In the genomic region with DNA sequence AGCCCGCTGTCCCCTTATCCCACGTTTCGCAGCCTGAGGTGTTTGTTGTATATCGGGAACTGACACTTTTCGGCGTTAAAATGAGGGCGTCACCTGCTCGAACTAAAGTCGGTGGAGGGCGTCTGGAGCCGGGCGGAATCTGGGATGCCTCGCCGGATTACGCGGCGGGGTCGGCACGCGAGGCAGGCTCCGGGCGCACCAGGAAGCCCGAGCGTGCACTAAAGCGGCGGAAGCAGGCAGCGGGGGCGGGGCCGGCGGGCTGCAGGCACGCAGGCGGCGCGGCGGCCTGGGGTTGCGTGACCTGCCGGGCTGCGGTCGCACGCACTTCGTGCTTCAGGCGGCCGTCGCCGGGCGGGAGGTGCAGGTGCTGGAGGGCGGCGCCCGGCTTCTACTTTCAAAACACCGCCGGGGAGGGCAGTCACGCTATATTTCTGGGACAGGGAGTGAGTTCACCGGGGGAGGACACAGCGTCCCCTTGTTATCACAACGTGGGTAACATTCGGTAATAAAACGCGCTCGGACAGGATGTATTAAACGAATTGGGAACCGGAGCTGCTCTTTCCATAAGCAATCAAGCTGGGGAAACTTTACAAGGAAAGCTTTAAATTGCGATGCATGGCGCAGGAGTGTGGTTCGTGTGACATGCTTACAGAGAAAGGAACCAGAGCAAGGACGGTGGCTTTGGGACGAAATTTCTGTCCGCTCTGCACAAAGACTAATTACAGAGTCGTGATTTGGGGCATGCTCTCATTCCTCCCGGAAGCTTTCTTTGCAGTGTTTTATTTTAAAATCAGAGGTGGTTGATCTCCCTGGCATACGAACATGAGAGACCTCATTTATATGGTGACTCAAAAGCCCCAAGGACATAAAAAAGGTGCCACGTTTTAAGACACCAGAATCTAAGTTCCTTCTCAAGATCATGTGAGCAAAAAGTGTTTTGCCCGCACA, we compare ENCODE assay signal across 1 cellular context.
TF ChIP-seq lines count a peak whose summit lies in the region.

No MANE protein-coding gene starts in this region.

TF ChIP-seq in A549, 52 proteins besides CTCF, POLR2A, EP300 and RAD21 (continued from another document):
- TF ChIP-seq, protein P1, sequence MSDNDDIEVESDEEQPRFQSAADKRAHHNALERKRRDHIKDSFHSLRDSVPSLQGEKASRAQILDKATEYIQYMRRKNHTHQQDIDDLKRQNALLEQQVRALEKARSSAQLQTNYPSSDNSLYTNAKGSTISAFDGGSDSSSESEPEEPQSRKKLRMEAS (IDR thresholded peaks at IDR 0.05) = peak; percentile 98
- TF ChIP-seq GATA3 (IDR thresholded peaks at IDR 0.05; ENCODE audit: borderline replicate concordance) (peak; percentile 55; the same call in 1 of the 2 replicates), CHD2 (IDR thresholded peaks at IDR 0.05; ENCODE audit: low read length, partially characterized antibody) (peak; percentile 66), NFE2L2 (conservative IDR thresholded peaks at IDR 0.05; ENCODE audit: low read length) (peak; percentile 36; the same call in 1 of the 2 replicates), CEBPB (IDR thresholded peaks at IDR 0.05) (peak in 1 of 2 experiments; percentile 5; a peak in 1 of 4 replicates), NR3C1 (IDR thresholded peaks at IDR 0.05) (no peak), HEYL (CRISPR knock-in tag; IDR thresholded peaks at IDR 0.05) (0 out of 2 replicates have a peak, but pooled peaks have one; percentile 5), CBX8 (IDR thresholded peaks at IDR 0.05) (no peak), BHLHE40 (IDR thresholded peaks at IDR 0.05; ENCODE audit: low read depth, low read length) (peak; percentile 66; the same call in 1 of the 2 replicates), RNF2 (IDR thresholded peaks at IDR 0.05; ENCODE audit: borderline replicate concordance, low read depth) (no peak), FOSB (CRISPR knock-in tag; IDR thresholded peaks at IDR 0.05) (peak; percentile 81; the same call in 1 of the 2 replicates), MAFK (IDR thresholded peaks at IDR 0.05; ENCODE audit: partially characterized antibody) (no peak), ZSCAN20 (CRISPR knock-in tag; IDR thresholded peaks at IDR 0.05) (0 out of 2 replicates have a peak, but pooled peaks have one; percentile 11), PHF8 (IDR thresholded peaks at IDR 0.05; ENCODE audit: borderline replicate concordance, low read depth) (peak; percentile 65), POLR2AphosphoS2 (conservative IDR thresholded peaks at IDR 0.05; ENCODE audit: low read length) (0 out of 2 replicates have a peak, but pooled peaks have one; percentile 16), EHF (CRISPR knock-in tag; IDR thresholded peaks at IDR 0.05) (peak; percentile 72), TP53 (CRISPR knock-in tag; IDR thresholded peaks at IDR 0.05) (no peak), SREBF2 (IDR thresholded peaks at IDR 0.05) (no peak), KDM1A (IDR thresholded peaks at IDR 0.05; ENCODE audit: low read depth) (no peak), CHD4 (IDR thresholded peaks at IDR 0.05; ENCODE audit: borderline replicate concordance) (no peak), FOSL2 (IDR thresholded peaks at IDR 0.05) (no peak), FOSL2 (CRISPR knock-in tag; IDR thresholded peaks at IDR 0.05) (peak; percentile 86), ZNF302 (CRISPR knock-in tag; IDR thresholded peaks at IDR 0.05) (no peak), ZFP36 (IDR thresholded peaks at IDR 0.05; ENCODE audit: borderline replicate concordance, partially characterized antibody) (no peak), NPAS2 (CRISPR knock-in tag; IDR thresholded peaks at IDR 0.05; ENCODE audit: borderline replicate concordance) (peak; percentile 73), HOXB13 (CRISPR knock-in tag; IDR thresholded peaks at IDR 0.05; ENCODE audit: low read depth) (peak; percentile 72)
- TF ChIP-seq, protein P2, sequence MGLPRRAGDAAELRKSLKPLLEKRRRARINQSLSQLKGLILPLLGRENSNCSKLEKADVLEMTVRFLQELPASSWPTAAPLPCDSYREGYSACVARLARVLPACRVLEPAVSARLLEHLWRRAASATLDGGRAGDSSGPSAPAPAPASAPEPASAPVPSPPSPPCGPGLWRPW (IDR thresholded peaks at IDR 0.05) = no peak
- TF ChIP-seq, protein P3, sequence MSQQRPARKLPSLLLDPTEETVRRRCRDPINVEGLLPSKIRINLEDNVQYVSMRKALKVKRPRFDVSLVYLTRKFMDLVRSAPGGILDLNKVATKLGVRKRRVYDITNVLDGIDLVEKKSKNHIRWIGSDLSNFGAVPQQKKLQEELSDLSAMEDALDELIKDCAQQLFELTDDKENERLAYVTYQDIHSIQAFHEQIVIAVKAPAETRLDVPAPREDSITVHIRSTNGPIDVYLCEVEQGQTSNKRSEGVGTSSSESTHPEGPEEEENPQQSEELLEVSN (IDR thresholded peaks at IDR 0.05; ENCODE audit: borderline replicate concordance, low read depth) = peak; percentile 94
- TF ChIP-seq, protein P4, sequence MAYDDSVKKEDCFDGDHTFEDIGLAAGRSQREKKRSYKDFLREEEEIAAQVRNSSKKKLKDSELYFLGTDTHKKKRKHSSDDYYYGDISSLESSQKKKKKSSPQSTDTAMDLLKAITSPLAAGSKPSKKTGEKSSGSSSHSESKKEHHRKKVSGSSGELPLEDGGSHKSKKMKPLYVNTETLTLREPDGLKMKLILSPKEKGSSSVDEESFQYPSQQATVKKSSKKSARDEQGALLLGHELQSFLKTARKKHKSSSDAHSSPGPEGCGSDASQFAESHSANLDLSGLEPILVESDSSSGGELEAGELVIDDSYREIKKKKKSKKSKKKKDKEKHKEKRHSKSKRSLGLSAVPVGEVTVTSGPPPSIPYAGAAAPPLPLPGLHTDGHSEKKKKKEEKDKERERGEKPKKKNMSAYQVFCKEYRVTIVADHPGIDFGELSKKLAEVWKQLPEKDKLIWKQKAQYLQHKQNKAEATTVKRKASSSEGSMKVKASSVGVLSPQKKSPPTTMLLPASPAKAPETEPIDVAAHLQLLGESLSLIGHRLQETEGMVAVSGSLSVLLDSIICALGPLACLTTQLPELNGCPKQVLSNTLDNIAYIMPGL (CRISPR knock-in tag; IDR thresholded peaks at IDR 0.05; ENCODE audit: borderline replicate concordance) = no peak
